1 cellular context compared by ENCODE assay signal in the genomic region with DNA sequence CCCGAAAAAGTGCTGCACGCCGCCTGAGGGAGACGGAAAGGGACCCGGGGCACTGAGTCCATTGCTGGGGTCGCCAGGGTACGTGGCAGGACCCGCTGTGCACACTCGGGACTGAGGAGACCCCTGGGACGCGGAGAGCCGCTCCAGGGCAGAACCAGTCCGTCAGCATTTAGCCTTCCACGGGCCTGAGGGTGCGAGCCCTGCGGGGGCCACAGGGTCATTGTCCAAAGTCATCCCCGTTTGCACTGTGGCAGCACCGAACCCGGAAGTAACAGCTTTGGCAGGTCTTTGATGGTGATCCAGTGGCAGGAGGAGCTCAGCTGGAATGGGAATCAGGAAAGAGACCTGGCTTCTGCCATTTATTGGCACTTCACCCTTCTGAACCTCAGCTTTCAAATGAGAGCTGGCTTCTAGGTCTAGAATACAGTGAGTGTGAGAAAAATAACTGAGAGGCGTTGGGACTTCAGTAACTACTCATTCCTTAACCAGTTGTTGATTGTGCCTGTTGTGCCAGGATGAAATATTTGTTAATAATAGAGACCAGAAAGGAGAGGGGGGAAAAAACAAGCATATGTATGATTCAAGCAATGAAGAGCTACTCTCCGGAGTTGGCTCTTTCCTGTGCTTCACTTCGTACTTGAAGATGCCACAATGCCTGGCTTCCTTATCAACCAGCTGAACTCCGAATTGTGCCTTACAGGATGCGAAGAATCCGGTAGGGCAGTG.
TF ChIP-seq lines count a peak whose summit lies in the region.

No MANE protein-coding gene starts in this region.

TF ChIP-seq in HCT116, 20 proteins besides CTCF, POLR2A, EP300 and RAD21:
- TF ChIP-seq, protein P1, sequence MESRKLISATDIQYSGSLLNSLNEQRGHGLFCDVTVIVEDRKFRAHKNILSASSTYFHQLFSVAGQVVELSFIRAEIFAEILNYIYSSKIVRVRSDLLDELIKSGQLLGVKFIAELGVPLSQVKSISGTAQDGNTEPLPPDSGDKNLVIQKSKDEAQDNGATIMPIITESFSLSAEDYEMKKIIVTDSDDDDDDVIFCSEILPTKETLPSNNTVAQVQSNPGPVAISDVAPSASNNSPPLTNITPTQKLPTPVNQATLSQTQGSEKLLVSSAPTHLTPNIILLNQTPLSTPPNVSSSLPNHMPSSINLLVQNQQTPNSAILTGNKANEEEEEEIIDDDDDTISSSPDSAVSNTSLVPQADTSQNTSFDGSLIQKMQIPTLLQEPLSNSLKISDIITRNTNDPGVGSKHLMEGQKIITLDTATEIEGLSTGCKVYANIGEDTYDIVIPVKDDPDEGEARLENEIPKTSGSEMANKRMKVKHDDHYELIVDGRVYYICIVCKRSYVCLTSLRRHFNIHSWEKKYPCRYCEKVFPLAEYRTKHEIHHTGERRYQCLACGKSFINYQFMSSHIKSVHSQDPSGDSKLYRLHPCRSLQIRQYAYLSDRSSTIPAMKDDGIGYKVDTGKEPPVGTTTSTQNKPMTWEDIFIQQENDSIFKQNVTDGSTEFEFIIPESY (IDR thresholded peaks at IDR 0.05; ENCODE audit: extremely low read depth, insufficient replicate concordance, low read length): no peak
- no peak for TF ChIP-seq SRF (IDR thresholded peaks at IDR 0.05; ENCODE audit: low read depth)
- TF ChIP-seq POLR2AphosphoS5 (IDR thresholded peaks at IDR 0.05; ENCODE audit: low read depth, low read length): peak; percentile 42
- TF ChIP-seq CBX3 (IDR thresholded peaks at IDR 0.05; ENCODE audit: low read depth): no peak
- TF ChIP-seq ELF1 (IDR thresholded peaks at IDR 0.05; ENCODE audit: borderline replicate concordance, low read depth): peak; percentile 88
- peak; percentile 71 for TF ChIP-seq TCF7L2 (IDR thresholded peaks at IDR 0.05; ENCODE audit: borderline replicate concordance, extremely low read depth, insufficient read depth, insufficient read length)
- peak; percentile 60; the same call in 1 of the 2 replicates for TF ChIP-seq SIN3A (IDR thresholded peaks at IDR 0.05; ENCODE audit: low read depth)
- TF ChIP-seq, protein P2, sequence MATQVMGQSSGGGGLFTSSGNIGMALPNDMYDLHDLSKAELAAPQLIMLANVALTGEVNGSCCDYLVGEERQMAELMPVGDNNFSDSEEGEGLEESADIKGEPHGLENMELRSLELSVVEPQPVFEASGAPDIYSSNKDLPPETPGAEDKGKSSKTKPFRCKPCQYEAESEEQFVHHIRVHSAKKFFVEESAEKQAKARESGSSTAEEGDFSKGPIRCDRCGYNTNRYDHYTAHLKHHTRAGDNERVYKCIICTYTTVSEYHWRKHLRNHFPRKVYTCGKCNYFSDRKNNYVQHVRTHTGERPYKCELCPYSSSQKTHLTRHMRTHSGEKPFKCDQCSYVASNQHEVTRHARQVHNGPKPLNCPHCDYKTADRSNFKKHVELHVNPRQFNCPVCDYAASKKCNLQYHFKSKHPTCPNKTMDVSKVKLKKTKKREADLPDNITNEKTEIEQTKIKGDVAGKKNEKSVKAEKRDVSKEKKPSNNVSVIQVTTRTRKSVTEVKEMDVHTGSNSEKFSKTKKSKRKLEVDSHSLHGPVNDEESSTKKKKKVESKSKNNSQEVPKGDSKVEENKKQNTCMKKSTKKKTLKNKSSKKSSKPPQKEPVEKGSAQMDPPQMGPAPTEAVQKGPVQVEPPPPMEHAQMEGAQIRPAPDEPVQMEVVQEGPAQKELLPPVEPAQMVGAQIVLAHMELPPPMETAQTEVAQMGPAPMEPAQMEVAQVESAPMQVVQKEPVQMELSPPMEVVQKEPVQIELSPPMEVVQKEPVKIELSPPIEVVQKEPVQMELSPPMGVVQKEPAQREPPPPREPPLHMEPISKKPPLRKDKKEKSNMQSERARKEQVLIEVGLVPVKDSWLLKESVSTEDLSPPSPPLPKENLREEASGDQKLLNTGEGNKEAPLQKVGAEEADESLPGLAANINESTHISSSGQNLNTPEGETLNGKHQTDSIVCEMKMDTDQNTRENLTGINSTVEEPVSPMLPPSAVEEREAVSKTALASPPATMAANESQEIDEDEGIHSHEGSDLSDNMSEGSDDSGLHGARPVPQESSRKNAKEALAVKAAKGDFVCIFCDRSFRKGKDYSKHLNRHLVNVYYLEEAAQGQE (IDR thresholded peaks at IDR 0.05; ENCODE audit: low read depth): no peak
- TF ChIP-seq EGR1 (IDR thresholded peaks at IDR 0.05; ENCODE audit: low read depth): no peak
